12 cellular contexts compared by ENCODE assay signal in the genomic region with DNA sequence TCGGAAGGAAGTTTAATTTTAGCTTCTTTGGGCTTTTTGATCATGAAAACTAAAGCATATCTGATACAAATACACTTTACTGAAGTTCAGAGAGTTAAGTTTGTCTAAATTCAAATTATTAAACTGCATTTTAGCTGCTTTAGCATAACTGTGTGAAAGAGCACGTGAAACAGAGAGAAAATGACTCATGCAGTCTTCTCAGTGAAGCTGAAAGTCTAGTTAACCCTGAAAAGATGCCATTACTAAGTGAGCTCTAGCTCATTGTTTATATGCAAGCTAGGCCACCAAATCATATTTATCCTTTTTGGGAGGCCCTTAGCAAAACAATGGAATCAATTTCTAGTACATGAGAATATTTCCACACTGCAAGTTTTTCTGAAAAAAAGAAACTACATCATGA. TPM values are rescaled to one million over a fixed set of nuclear protein-coding genes. Genes with fewer than 3 reads are reported as not detected.
A peak's percentile ranks its signal among the peaks of the same experiment; 100 is the strongest.
DNase-seq lines count a peak whose midpoint lies in the region; ATAC-seq and TF ChIP-seq lines count a peak whose summit lies in the region.
"Had no signal": no experiment of that assay in that cellular context is flagged by ENCODE, and none has a peak within 500 bp of the region (broad histone marks: within the 10 kb centered on the region; RNA-seq: fewer than 3 reads in every experiment).

No MANE protein-coding gene starts in this region.

- H3K36me3 ChIP-seq in suprapubic skin: no peaks in the 10 kb centered on the region

- H3K27me3 Mint-ChIP-seq in stimulated activated naive CD8-positive, alpha-beta T cell treated with anti-CD3 and anti-CD28 coated beads, Interleukin-15, amount 100 ng/mL, for 72 hours: peaks cover 9% of the 10 kb centered on the region

- ATAC-seq in stimulated activated naive CD8-positive, alpha-beta T cell treated with anti-CD3 and anti-CD28 coated beads, Interleukin-15, amount 100 ng/mL, for 72 hours: peak; percentile 59
- no peak for ATAC-seq in stimulated activated naive CD8-positive, alpha-beta T cell treated with anti-CD3 and anti-CD28 coated beads, Interleukin-15, Interleukin-2, amounts not matched to agents 100 U/mL and 50 U/mL, for 24 hours
- ATAC-seq in HG03378 (IDR thresholded peaks at IDR 0.05; ENCODE audit: unreplicated experiment) (peak; percentile 49), HG03571 (IDR thresholded peaks at IDR 0.05; ENCODE audit: unreplicated experiment) (no peak)

- H3K9me3 ChIP-seq in suprapubic skin: no peaks in the 10 kb centered on the region

- WGBS in suprapubic skin: 56% methylated on average over 2 of the region's 2 CpGs

- H3K4me1 ChIP-seq in suprapubic skin: no peaks in the 10 kb centered on the region

- H3K27ac Mint-ChIP-seq in stimulated activated naive CD8-positive, alpha-beta T cell treated with anti-CD3 and anti-CD28 coated beads, Interleukin-15, amount 100 ng/mL, for 72 hours: no peak overlapping the region
- H3K27ac Mint-ChIP-seq: CD4-positive, alpha-beta T cell had no signal

- TF ChIP-seq POLR2A in suprapubic skin (IDR thresholded peaks at IDR 0.05): no peak

- H3K9me3 Mint-ChIP-seq in stimulated activated naive CD8-positive, alpha-beta T cell treated with anti-CD3 and anti-CD28 coated beads, Interleukin-15, amount 100 ng/mL, for 72 hours: no peaks in the 10 kb centered on the region
- H3K9me3 Mint-ChIP-seq: CD4-positive, alpha-beta T cell had no signal

- H3K27me3 ChIP-seq in suprapubic skin: no peaks in the 10 kb centered on the region

- H3K27ac ChIP-seq in suprapubic skin: no peak overlapping the region

- no peak overlapping the region for H3K4me3 Mint-ChIP-seq in stimulated activated naive CD8-positive, alpha-beta T cell treated with anti-CD3 and anti-CD28 coated beads, Interleukin-15, amount 100 ng/mL, for 72 hours
- H3K4me3 Mint-ChIP-seq: CD4-positive, alpha-beta T cell had no signal

- peaks cover 15% of the 10 kb centered on the region for H3K4me1 Mint-ChIP-seq in stimulated activated naive CD8-positive, alpha-beta T cell treated with anti-CD3 and anti-CD28 coated beads, Interleukin-15, amount 100 ng/mL, for 72 hours

- DNase-seq in stimulated activated naive CD8-positive, alpha-beta T cell treated with anti-CD3 and anti-CD28 coated beads, Interleukin-15, amount 100 ng/mL, for 72 hours: no peak
- no peak for DNase-seq in stimulated activated naive CD8-positive, alpha-beta T cell treated with anti-CD3 and anti-CD28 coated beads, Interleukin-15, Interleukin-2, amounts not matched to agents 100 U/mL and 50 U/mL, for 24 hours
- peak; percentile 47 for DNase-seq in dedifferentiated amniotic fluid mesenchymal stem cell (ENCODE audit: extremely low spot score)
- no peak for DNase-seq in amniotic stem cell (lab: John Stamatoyannopoulos, UW)
- no peak for DNase-seq in suprapubic skin (ENCODE audit: low spot score in 2 of 2)
- DNase-seq in stimulated activated CD4-positive, alpha-beta T cell treated with anti-CD3 and anti-CD28 coated beads, Interleukin-4, amount 100 ng/mL, for 24 hours: no peak
- DNase-seq: activated CD4-positive, alpha-beta T cell treated with anti-CD3 and anti-CD28 coated beads, Interleukin-2, amount 50 U/mL, for 48 hours; CD4-positive, alpha-beta T cell had no signal

- no peak for TF ChIP-seq CTCF in suprapubic skin (IDR thresholded peaks at IDR 0.05)

- TF ChIP-seq EP300 in suprapubic skin (IDR thresholded peaks at IDR 0.05): no peak

- H3K4me3 ChIP-seq in suprapubic skin: no peak overlapping the region

RNA-seq across cellular contexts. Expression of gene TPD52L3, which starts 27.6 kb away (rescaled TPM):
- not detected for total RNA-seq in suprapubic skin
- total RNA-seq: CD4-positive, alpha-beta T cell; dermis microvascular lymphatic vessel endothelial cell; lung microvascular endothelial cell had no signal

RNA-seq across cellular contexts. Expression of gene UHRF2, which starts 57.3 kb away (rescaled TPM):
- total RNA-seq in suprapubic skin: 100 to 1,000 TPM in 2 of 4 donors, 10 to 100 TPM in 2; 25.5 to 120 (median 70.6) TPM

Comparison
In these comparisons a context has a peak if more than half of its experiments do, and no peak if none do; other contexts are left out.
1. ATAC-seq: peak in stimulated activated naive CD8-positive, alpha-beta T cell treated with anti-CD3 and anti-CD28 coated beads, Interleukin-15, amount 100 ng/mL, for 72 hours (single experiment) and HG03378 (single experiment); none in stimulated activated naive CD8-positive, alpha-beta T cell treated with anti-CD3 and anti-CD28 coated beads, Interleukin-15, Interleukin-2, amounts not matched to agents 100 U/mL and 50 U/mL, for 24 hours (single experiment) and HG03571 (single experiment).